ENCODE assay signal across 11 cellular contexts in genomic region chr9:31302620-31303418, GRCh38.
DNase-seq lines count a peak whose midpoint lies in the region; ATAC-seq, FAIRE-seq and TF ChIP-seq lines count a peak whose summit lies in the region.
"Had no signal": no experiment of that assay in that cellular context is flagged by ENCODE, and none has a peak within 500 bp of the region (broad histone marks: within the 10 kb centered on the region; RNA-seq: fewer than 3 reads in every experiment).

No MANE protein-coding gene starts in this region.

- no peaks in the 10 kb centered on the region for H3K9me3 ChIP-seq in BE2C
- H3K9me3 ChIP-seq: SJSA1 had no signal

- no peaks in the 10 kb centered on the region for H3K36me3 ChIP-seq in BE2C
- H3K36me3 ChIP-seq: SJSA1 had no signal

- no peak overlapping the region for H3K4me3 Mint-ChIP-seq in activated naive CD8-positive, alpha-beta T cell treated with anti-CD3 and anti-CD28 coated beads for 36 hours

- no peak for TF ChIP-seq CTCF in BE2C (IDR thresholded peaks at IDR 0.05; ENCODE audit: low read depth, low read length)

- no peaks in the 10 kb centered on the region for H3K27me3 Mint-ChIP-seq in activated naive CD8-positive, alpha-beta T cell treated with anti-CD3 and anti-CD28 coated beads for 36 hours

- FAIRE-seq in H54 (lab: Jason Lieb, UNC) = no peak

- H3K4me1 Mint-ChIP-seq in activated naive CD8-positive, alpha-beta T cell treated with anti-CD3 and anti-CD28 coated beads for 36 hours = peaks cover 13% of the 10 kb centered on the region

- peaks cover 4% of the 10 kb centered on the region for H3K9me3 Mint-ChIP-seq in activated naive CD8-positive, alpha-beta T cell treated with anti-CD3 and anti-CD28 coated beads for 36 hours

- H3K36me3 Mint-ChIP-seq in activated naive CD8-positive, alpha-beta T cell treated with anti-CD3 and anti-CD28 coated beads for 36 hours = no peaks in the 10 kb centered on the region

- peak overlapping the region; percentile 45 for H3K27ac Mint-ChIP-seq in activated naive CD8-positive, alpha-beta T cell treated with anti-CD3 and anti-CD28 coated beads for 36 hours

- H3K4me1 ChIP-seq in BE2C = no peaks in the 10 kb centered on the region; the same call in 1 of the 2 replicates
- H3K4me1 ChIP-seq: SJSA1 had no signal

- no peaks in the 10 kb centered on the region for H3K27me3 ChIP-seq in BE2C
- H3K27me3 ChIP-seq: SJSA1 had no signal

- DNase-seq in activated naive CD8-positive, alpha-beta T cell treated with anti-CD3 and anti-CD28 coated beads for 36 hours = no peak
- no peak for DNase-seq in BE2C
- no peak for DNase-seq in H54 (ENCODE audit: insufficient read length, low spot score)
- DNase-seq in stimulated activated CD4-positive, alpha-beta T cell treated with anti-CD3 and anti-CD28 coated beads, Interleukin-4, amount 100 ng/mL, for 1 hour = no peak
- no peak for DNase-seq in activated CD8-positive, alpha-beta memory T cell treated with anti-CD3 and anti-CD28 coated beads, Interleukin-2, amount 50 U/mL, for 4 hours
- DNase-seq: midbrain had no signal

- H3K4me3 ChIP-seq in BE2C (ENCODE audit: low read depth, low read length) = no peak overlapping the region
- H3K4me3 ChIP-seq: SJSA1 had no signal

- no peak for TF ChIP-seq POLR2A in H54 (IDR thresholded peaks at IDR 0.05; ENCODE audit: low read depth, low read length)

- peak; percentile 66 for ATAC-seq in GM18858 (IDR thresholded peaks at IDR 0.05; ENCODE audit: unreplicated experiment)
- ATAC-seq in GM21367 (IDR thresholded peaks at IDR 0.05; ENCODE audit: unreplicated experiment) = peak; percentile 74
- peak; percentile 49 for ATAC-seq in HG03103 (IDR thresholded peaks at IDR 0.05; ENCODE audit: low read depth, unreplicated experiment)
- ATAC-seq: HCT116 had no signal
